28 cellular contexts compared by ENCODE assay signal in the genomic region with DNA sequence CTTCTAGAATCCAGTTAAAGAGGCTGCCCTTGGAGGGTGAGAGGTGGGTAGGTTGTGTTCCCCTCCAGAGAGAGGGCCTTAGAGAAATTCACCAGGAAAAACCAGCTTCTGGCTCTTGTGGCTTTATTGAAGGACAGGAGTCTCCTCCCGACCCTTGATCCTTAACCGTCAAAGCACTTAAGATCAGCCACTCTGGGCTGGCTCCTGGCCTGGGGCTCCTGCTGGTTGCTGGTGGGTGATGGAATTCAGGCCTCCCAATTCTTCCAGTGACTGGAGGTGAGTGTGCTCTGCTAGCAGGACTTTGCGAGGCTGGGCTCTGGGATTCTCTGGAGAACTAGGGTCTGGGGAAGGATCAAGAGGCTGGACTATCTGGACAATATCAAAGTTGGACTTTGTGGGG.
"Had no signal": no experiment of that assay in that cellular context is flagged by ENCODE, and none has a peak within 500 bp of the region (broad histone marks: within the 10 kb centered on the region; RNA-seq: fewer than 3 reads in every experiment).

No MANE protein-coding gene starts in this region.

- H3K4me3 ChIP-seq: ascending aorta, body of pancreas, SJSA1 had no signal

- ATAC-seq: activated naive CD4-positive, alpha-beta T cell treated with anti-CD3 and anti-CD28 coated beads, Interleukin-2, amount 50 U/mL, for 72 hours; activated naive CD8-positive, alpha-beta T cell treated with anti-CD3 and anti-CD28 coated beads, Interleukin-2, amount 50 U/mL, for 24 hours; activated T-cell treated with anti-CD3 and anti-CD28 coated beads, Interleukin-2, amount 50 U/mL, for 4 hours; body of pancreas; Right ventricle myocardium inferior had no signal

- H3K4me1 ChIP-seq: ascending aorta, body of pancreas, SJSA1 had no signal

- H3K27me3 ChIP-seq: ascending aorta, body of pancreas, SJSA1 had no signal

- H3K4me3 Mint-ChIP-seq: activated CD4-positive, alpha-beta memory T cell treated with anti-CD3 and anti-CD28 coated beads for 36 hours; activated CD4-positive, alpha-beta T cell treated with anti-CD3 and anti-CD28 coated beads, Interleukin-2, amount 10 ng/mL, durations not matched to agents 7 days and 5 days; activated naive CD8-positive, alpha-beta T cell treated with anti-CD3 and anti-CD28 coated beads, Interleukin-2, amount 50 U/mL, for 24 hours; activated T-cell treated with anti-CD3 and anti-CD28 coated beads, Interleukin-2, amount 50 U/mL, for 4 hours had no signal

- H3K9me3 ChIP-seq: ascending aorta, body of pancreas had no signal

- H3K27me3 Mint-ChIP-seq: activated CD4-positive, alpha-beta memory T cell treated with anti-CD3 and anti-CD28 coated beads for 36 hours; activated CD4-positive, alpha-beta T cell treated with anti-CD3 and anti-CD28 coated beads, Interleukin-2, amount 10 ng/mL, durations not matched to agents 7 days and 5 days; activated naive CD8-positive, alpha-beta T cell treated with anti-CD3 and anti-CD28 coated beads, Interleukin-2, amount 50 U/mL, for 24 hours had no signal

- H3K4me1 Mint-ChIP-seq: activated CD4-positive, alpha-beta T cell treated with anti-CD3 and anti-CD28 coated beads, Interleukin-2, amount 10 ng/mL, durations not matched to agents 7 days and 5 days; activated naive CD8-positive, alpha-beta T cell treated with anti-CD3 and anti-CD28 coated beads, Interleukin-2, amount 50 U/mL, for 24 hours had no signal

- H3K36me3 Mint-ChIP-seq: activated CD4-positive, alpha-beta memory T cell treated with anti-CD3 and anti-CD28 coated beads for 36 hours had no signal

- H3K36me3 ChIP-seq: ascending aorta, SJSA1 had no signal

- H3K27ac Mint-ChIP-seq: activated CD4-positive, alpha-beta memory T cell treated with anti-CD3 and anti-CD28 coated beads for 36 hours; activated CD4-positive, alpha-beta T cell treated with anti-CD3 and anti-CD28 coated beads, Interleukin-2, amount 10 ng/mL, durations not matched to agents 7 days and 5 days; activated naive CD4-positive, alpha-beta T cell treated with anti-CD3 and anti-CD28 coated beads, Interleukin-2, amount 50 U/mL, for 72 hours; activated naive CD8-positive, alpha-beta T cell treated with anti-CD3 and anti-CD28 coated beads, Interleukin-2, amount 50 U/mL, for 24 hours had no signal

- H3K27ac ChIP-seq: ascending aorta, body of pancreas, SJSA1 had no signal

- DNase-seq: activated CD4-positive, alpha-beta memory T cell treated with anti-CD3 and anti-CD28 coated beads for 36 hours; activated CD4-positive, alpha-beta T cell treated with anti-CD3 and anti-CD28 coated beads, Interleukin-2, amount 10 ng/mL, durations not matched to agents 7 days and 5 days; activated CD4-positive, CD25-positive, alpha-beta regulatory T cell; activated CD8-positive, alpha-beta memory T cell treated with anti-CD3 and anti-CD28 coated beads for 24 hours; activated effector memory CD4-positive, alpha-beta T cell treated with anti-CD3 and anti-CD28 coated beads, Interleukin-2, amount 50 U/mL, for 16 hours; activated naive CD4-positive, alpha-beta T cell treated with Interleukin-2 at 50 U/mL for 16 hours; activated naive CD8-positive, alpha-beta T cell treated with anti-CD3 and anti-CD28 coated beads, Interleukin-2, amount 50 U/mL, for 24 hours; activated T-cell treated with anti-CD3 and anti-CD28 coated beads, Interleukin-2, amount 50 U/mL, for 4 hours; amniotic stem cell; body of pancreas; central memory CD4-positive, alpha-beta T cell; Karpas-422; MM.1S; NCI-H1105; NCI-H1436 treated with DMSO at 0.1 percent for 48 hours; NCI-H187; NCI-H2081; NCI-H510A treated with DMSO at 0.1 percent for 48 hours; NCI-H69; NK-92 treated with Interleukin-12 subunit alpha and Interleukin-12 subunit beta, amount 100 ng/mL, for 24 hours; OCI-M1; RPMI8226; T-helper 2 cell; T1000 had no signal

- H3K9me3 Mint-ChIP-seq: activated CD4-positive, alpha-beta memory T cell treated with anti-CD3 and anti-CD28 coated beads for 36 hours; activated CD4-positive, alpha-beta T cell treated with anti-CD3 and anti-CD28 coated beads, Interleukin-2, amount 10 ng/mL, durations not matched to agents 7 days and 5 days; activated naive CD8-positive, alpha-beta T cell treated with anti-CD3 and anti-CD28 coated beads, Interleukin-2, amount 50 U/mL, for 24 hours; activated T-cell treated with anti-CD3 and anti-CD28 coated beads, Interleukin-2, amount 50 U/mL, for 4 hours had no signal
